Comparison of ENCODE assay signal across 16 cellular contexts in genomic region chr16:57752203-57752580, GRCh38. TPM values are rescaled to one million over a fixed set of nuclear protein-coding genes. Genes with fewer than 3 reads are reported as not detected.
DNase-seq lines count a peak whose midpoint lies in the region; ATAC-seq and TF ChIP-seq lines count a peak whose summit lies in the region.
"Had no signal": no experiment of that assay in that cellular context is flagged by ENCODE, and none has a peak within 500 bp of the region (broad histone marks: within the 10 kb centered on the region; RNA-seq: fewer than 3 reads in every experiment).

No MANE protein-coding gene starts in this region.

- H3K4me3 Mint-ChIP-seq in natural killer cell (peak overlapping the region; percentile 53), nephron progenitor cell (no peak overlapping the region)
- H3K4me3 Mint-ChIP-seq in natural killer cell treated with Interleukin-12 subunit alpha and Interleukin-12 subunit beta and Interleukin-15 and Interleukin-18, amount 100 ng/mL, for 72 hours = no peak overlapping the region
- H3K4me3 Mint-ChIP-seq: B cell; CD8-positive, alpha-beta T cell; GM23338; HFFc6 had no signal

- H3K4me3 ChIP-seq in lower lobe of right lung = no peak overlapping the region
- H3K4me3 ChIP-seq: BLaER1 treated with 17β-estradiol and CSF1 and Interleukin-3, amounts not matched to agents 10 nM and 100 nM; GM23338 had no signal

- H3K36me3 Mint-ChIP-seq in natural killer cell = no peaks in the 10 kb centered on the region
- no peaks in the 10 kb centered on the region for H3K36me3 Mint-ChIP-seq in natural killer cell treated with Interleukin-12 subunit alpha and Interleukin-12 subunit beta and Interleukin-15 and Interleukin-18, amount 100 ng/mL, for 72 hours
- peaks cover 24% of the 10 kb centered on the region for H3K36me3 Mint-ChIP-seq in nephron progenitor cell (ENCODE audit: low read depth)

- ATAC-seq in natural killer cell (no peak), lower lobe of right lung (no peak)
- ATAC-seq in natural killer cell treated with Interleukin-12 subunit alpha and Interleukin-12 subunit beta and Interleukin-15 and Interleukin-18, amount 100 ng/mL, for 72 hours = no peak
- ATAC-seq: CD8-positive, alpha-beta T cell; GM23338; HCT116 had no signal

- H3K36me3 ChIP-seq in lower lobe of right lung = peaks cover 40% of the 10 kb centered on the region

- H3K9me3 ChIP-seq in lower lobe of right lung = no peaks in the 10 kb centered on the region
- H3K9me3 ChIP-seq: BLaER1 treated with 17β-estradiol and CSF1 and Interleukin-3, amounts not matched to agents 10 nM and 100 nM had no signal

- H3K9me3 Mint-ChIP-seq in natural killer cell (no peaks in the 10 kb centered on the region), nephron progenitor cell (no peaks in the 10 kb centered on the region)
- no peaks in the 10 kb centered on the region for H3K9me3 Mint-ChIP-seq in natural killer cell treated with Interleukin-12 subunit alpha and Interleukin-12 subunit beta and Interleukin-15 and Interleukin-18, amount 100 ng/mL, for 72 hours
- H3K9me3 Mint-ChIP-seq: CD8-positive, alpha-beta T cell; GM23338; HFFc6 had no signal

- H3K27ac ChIP-seq in lower lobe of right lung (no peak overlapping the region), temporal lobe (ENCODE audit: low read depth, low read length) (peak overlapping the region; percentile 4)

- TF ChIP-seq CTCF in natural killer cell (IDR thresholded peaks at IDR 0.05) (no peak), lower lobe of right lung (IDR thresholded peaks at IDR 0.05) (no peak), nephron progenitor cell (IDR thresholded peaks at IDR 0.05) (no peak)

- H3K27ac Mint-ChIP-seq in natural killer cell (no peak overlapping the region), nephron progenitor cell (no peak overlapping the region)
- H3K27ac Mint-ChIP-seq in natural killer cell treated with Interleukin-12 subunit alpha and Interleukin-12 subunit beta and Interleukin-15 and Interleukin-18, amount 100 ng/mL, for 72 hours = no peak overlapping the region
- H3K27ac Mint-ChIP-seq: B cell; CD8-positive, alpha-beta T cell; GM23338; HFFc6 had no signal

- DNase-seq in natural killer cell (no peak), lower lobe of right lung (peak; percentile 33), SKM-1 treated with dmso at 0.1 percent for 144 hours (lab: John Stamatoyannopoulos, UW; ENCODE audit: unreplicated experiment) (no peak), nephron progenitor cell (no peak)
- no peak for DNase-seq in natural killer cell treated with Interleukin-12 subunit alpha and Interleukin-12 subunit beta and Interleukin-15 and Interleukin-18, amount 100 ng/mL, for 72 hours (ENCODE audit: low spot score)
- DNase-seq: Calu3; CD8-positive, alpha-beta T cell; DMS79 treated with DMSO at 0.1 percent for 48 hours; GF-D8; HFFc6 had no signal

- H3K4me1 ChIP-seq in lower lobe of right lung = peaks cover 6% of the 10 kb centered on the region

- no peaks in the 10 kb centered on the region for H3K27me3 Mint-ChIP-seq in natural killer cell (ENCODE audit: low read depth in 2 of 2)
- no peaks in the 10 kb centered on the region for H3K27me3 Mint-ChIP-seq in natural killer cell treated with Interleukin-12 subunit alpha and Interleukin-12 subunit beta and Interleukin-15 and Interleukin-18, amount 100 ng/mL, for 72 hours
- H3K27me3 Mint-ChIP-seq in nephron progenitor cell (ENCODE audit: low read depth, poor library complexity) = peaks cover 3% of the 10 kb centered on the region
- H3K27me3 Mint-ChIP-seq: B cell had no signal

- no peaks in the 10 kb centered on the region for H3K27me3 ChIP-seq in lower lobe of right lung (ENCODE audit: low read depth)
- H3K27me3 ChIP-seq: BLaER1 treated with 17β-estradiol and CSF1 and Interleukin-3, amounts not matched to agents 10 nM and 100 nM had no signal

- H3K4me1 Mint-ChIP-seq in natural killer cell = peaks cover 19 to 33% of the 10 kb centered on the region in 2 donors
- H3K4me1 Mint-ChIP-seq in natural killer cell treated with Interleukin-12 subunit alpha and Interleukin-12 subunit beta and Interleukin-15 and Interleukin-18, amount 100 ng/mL, for 72 hours (ENCODE audit: low read depth in 2 of 2) = peaks cover 18 to 20% of the 10 kb centered on the region in 2 donors
- peaks cover 15% of the 10 kb centered on the region for H3K4me1 Mint-ChIP-seq in nephron progenitor cell
- H3K4me1 Mint-ChIP-seq: B cell, GM23338 had no signal

- intact Hi-C loops in natural killer cell (cut with micrococcal nuclease) = no loop called here
- intact Hi-C loops in lower lobe of right lung (cut with DNase I) = no loop called here

RNA-seq across cellular contexts. Expression of gene KATNB1, which starts 16.6 kb away (rescaled TPM):
- total RNA-seq in natural killer cell (10 to 100 TPM; 23.6 to 34.3 (median 29.7) TPM), lower lobe of right lung (18.0 TPM), temporal lobe (34.4 TPM)
- 10 to 100 TPM; 33.7 to 65.3 TPM for total RNA-seq in natural killer cell treated with Interleukin-12 subunit alpha and Interleukin-12 subunit beta and Interleukin-15 and Interleukin-18, amount 100 ng/mL, for 72 hours

RNA-seq across cellular contexts. Expression of gene KIFC3, which starts 50.1 kb away (rescaled TPM):
- total RNA-seq in natural killer cell (100 to 1,000 TPM in 1 of 3 donors, 10 to 100 TPM in 2; 54.2 to 106 (median 84.9) TPM), lower lobe of right lung (70.9 TPM), temporal lobe (36.9 TPM)
- 10 to 100 TPM in 1 of 2 donors, 1 to 10 TPM in 1; 2.5 to 10.0 TPM for total RNA-seq in natural killer cell treated with Interleukin-12 subunit alpha and Interleukin-12 subunit beta and Interleukin-15 and Interleukin-18, amount 100 ng/mL, for 72 hours

RNA-seq across cellular contexts. Expression of gene DRC7, which starts 57.6 kb away (rescaled TPM):
- total RNA-seq in natural killer cell (under 1 TPM in 1 of 3 donors, not detected in 2; 0.33 TPM), lower lobe of right lung (4.3 TPM), temporal lobe (0.74 TPM)
- total RNA-seq in natural killer cell treated with Interleukin-12 subunit alpha and Interleukin-12 subunit beta and Interleukin-15 and Interleukin-18, amount 100 ng/mL, for 72 hours = not detected
- total RNA-seq: A172; Calu3; CD8-positive, alpha-beta T cell; GM23338; HFFc6 had no signal
